1 cellular context compared by ENCODE assay signal in the genomic region with DNA sequence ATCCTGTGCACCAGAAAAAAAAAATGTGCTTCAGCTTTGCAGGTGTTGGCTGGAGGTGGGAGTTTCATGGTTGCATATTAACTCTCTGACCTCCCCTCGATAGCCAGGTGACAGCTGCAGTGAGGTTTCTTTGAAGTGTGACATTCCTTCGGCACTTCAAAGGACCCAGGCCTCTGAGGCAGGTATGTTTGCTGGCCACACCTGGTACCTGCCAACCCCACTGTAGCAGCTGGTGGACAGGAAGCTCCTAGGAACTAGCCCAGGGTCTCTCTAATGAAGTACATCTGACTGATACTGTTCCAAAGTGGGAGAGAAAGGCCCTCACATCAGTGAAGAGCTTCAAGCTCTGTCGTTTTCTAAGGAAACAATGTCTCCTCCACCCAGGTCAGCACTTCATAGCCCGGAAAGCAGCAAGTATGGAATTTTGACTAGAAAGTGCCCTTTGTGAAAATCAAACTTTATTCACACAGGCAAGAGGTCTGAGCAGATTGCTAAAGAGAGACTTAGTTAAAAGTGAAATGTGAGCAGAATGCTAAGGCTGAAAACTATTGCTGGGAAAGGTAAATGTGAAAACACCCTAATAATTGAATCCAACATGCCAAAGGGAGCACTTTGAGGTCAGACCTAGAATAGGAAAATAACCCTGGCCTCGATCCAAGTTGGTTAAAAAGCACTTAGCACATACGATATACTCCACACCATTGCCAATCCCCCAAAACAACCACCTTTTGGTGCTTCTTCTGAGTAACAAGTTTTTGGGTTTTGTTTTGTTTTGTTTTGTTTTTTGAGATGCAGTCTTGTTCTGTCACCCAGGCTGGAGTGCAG.
TF ChIP-seq lines count a peak whose summit lies in the region.

No MANE protein-coding gene starts in this region.

TF ChIP-seq in HepG2, 621 proteins besides CTCF, POLR2A, EP300 and RAD21 (continued from another document and continues in another):
- TF ChIP-seq, protein P1, sequence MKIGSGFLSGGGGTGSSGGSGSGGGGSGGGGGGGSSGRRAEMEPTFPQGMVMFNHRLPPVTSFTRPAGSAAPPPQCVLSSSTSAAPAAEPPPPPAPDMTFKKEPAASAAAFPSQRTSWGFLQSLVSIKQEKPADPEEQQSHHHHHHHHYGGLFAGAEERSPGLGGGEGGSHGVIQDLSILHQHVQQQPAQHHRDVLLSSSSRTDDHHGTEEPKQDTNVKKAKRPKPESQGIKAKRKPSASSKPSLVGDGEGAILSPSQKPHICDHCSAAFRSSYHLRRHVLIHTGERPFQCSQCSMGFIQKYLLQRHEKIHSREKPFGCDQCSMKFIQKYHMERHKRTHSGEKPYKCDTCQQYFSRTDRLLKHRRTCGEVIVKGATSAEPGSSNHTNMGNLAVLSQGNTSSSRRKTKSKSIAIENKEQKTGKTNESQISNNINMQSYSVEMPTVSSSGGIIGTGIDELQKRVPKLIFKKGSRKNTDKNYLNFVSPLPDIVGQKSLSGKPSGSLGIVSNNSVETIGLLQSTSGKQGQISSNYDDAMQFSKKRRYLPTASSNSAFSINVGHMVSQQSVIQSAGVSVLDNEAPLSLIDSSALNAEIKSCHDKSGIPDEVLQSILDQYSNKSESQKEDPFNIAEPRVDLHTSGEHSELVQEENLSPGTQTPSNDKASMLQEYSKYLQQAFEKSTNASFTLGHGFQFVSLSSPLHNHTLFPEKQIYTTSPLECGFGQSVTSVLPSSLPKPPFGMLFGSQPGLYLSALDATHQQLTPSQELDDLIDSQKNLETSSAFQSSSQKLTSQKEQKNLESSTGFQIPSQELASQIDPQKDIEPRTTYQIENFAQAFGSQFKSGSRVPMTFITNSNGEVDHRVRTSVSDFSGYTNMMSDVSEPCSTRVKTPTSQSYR (CRISPR knock-in tag; IDR thresholded peaks at IDR 0.05; ENCODE audit: borderline replicate concordance): no peak; the same call in 1 of the 2 replicates
- no peak for TF ChIP-seq ZNF10 (CRISPR knock-in tag; IDR thresholded peaks at IDR 0.05; ENCODE audit: borderline replicate concordance, low read depth)
- TF ChIP-seq SPEN (CRISPR knock-in tag; IDR thresholded peaks at IDR 0.05; ENCODE audit: low read depth): no peak
- no peak for TF ChIP-seq SRSF9 (IDR thresholded peaks at IDR 0.05; ENCODE audit: borderline replicate concordance, insufficient read depth, low read depth, low read length, poor library complexity, severe bottlenecking)
- TF ChIP-seq ZNF660 (CRISPR knock-in tag; IDR thresholded peaks at IDR 0.05; ENCODE audit: borderline replicate concordance, low read depth): no peak
- TF ChIP-seq, protein P2, sequence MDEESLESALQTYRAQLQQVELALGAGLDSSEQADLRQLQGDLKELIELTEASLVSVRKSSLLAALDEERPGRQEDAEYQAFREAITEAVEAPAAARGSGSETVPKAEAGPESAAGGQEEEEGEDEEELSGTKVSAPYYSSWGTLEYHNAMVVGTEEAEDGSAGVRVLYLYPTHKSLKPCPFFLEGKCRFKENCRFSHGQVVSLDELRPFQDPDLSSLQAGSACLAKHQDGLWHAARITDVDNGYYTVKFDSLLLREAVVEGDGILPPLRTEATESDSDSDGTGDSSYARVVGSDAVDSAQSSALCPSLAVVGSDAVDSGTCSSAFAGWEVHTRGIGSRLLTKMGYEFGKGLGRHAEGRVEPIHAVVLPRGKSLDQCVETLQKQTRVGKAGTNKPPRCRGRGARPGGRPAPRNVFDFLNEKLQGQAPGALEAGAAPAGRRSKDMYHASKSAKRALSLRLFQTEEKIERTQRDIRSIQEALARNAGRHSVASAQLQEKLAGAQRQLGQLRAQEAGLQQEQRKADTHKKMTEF (CRISPR knock-in tag; IDR thresholded peaks at IDR 0.05): peak; percentile 64
- no peak for TF ChIP-seq ZNF432 (CRISPR knock-in tag; IDR thresholded peaks at IDR 0.05; ENCODE audit: borderline replicate concordance)
- no peak for TF ChIP-seq ZNF431 (CRISPR knock-in tag; IDR thresholded peaks at IDR 0.05; ENCODE audit: borderline replicate concordance, low read depth)
- no peak for TF ChIP-seq MBD4 (IDR thresholded peaks at IDR 0.05; ENCODE audit: borderline replicate concordance, low read length)
- TF ChIP-seq, protein P3, sequence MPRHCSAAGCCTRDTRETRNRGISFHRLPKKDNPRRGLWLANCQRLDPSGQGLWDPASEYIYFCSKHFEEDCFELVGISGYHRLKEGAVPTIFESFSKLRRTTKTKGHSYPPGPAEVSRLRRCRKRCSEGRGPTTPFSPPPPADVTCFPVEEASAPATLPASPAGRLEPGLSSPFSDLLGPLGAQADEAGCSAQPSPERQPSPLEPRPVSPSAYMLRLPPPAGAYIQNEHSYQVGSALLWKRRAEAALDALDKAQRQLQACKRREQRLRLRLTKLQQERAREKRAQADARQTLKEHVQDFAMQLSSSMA (CRISPR knock-in tag; IDR thresholded peaks at IDR 0.05): no peak
- 0 out of 2 replicates have a peak, but pooled peaks have one; percentile 38 for TF ChIP-seq ZNF317 (CRISPR knock-in tag; IDR thresholded peaks at IDR 0.05)
- no peak for TF ChIP-seq ZNF253 (CRISPR knock-in tag; IDR thresholded peaks at IDR 0.05; ENCODE audit: borderline replicate concordance)
- TF ChIP-seq, protein P4, sequence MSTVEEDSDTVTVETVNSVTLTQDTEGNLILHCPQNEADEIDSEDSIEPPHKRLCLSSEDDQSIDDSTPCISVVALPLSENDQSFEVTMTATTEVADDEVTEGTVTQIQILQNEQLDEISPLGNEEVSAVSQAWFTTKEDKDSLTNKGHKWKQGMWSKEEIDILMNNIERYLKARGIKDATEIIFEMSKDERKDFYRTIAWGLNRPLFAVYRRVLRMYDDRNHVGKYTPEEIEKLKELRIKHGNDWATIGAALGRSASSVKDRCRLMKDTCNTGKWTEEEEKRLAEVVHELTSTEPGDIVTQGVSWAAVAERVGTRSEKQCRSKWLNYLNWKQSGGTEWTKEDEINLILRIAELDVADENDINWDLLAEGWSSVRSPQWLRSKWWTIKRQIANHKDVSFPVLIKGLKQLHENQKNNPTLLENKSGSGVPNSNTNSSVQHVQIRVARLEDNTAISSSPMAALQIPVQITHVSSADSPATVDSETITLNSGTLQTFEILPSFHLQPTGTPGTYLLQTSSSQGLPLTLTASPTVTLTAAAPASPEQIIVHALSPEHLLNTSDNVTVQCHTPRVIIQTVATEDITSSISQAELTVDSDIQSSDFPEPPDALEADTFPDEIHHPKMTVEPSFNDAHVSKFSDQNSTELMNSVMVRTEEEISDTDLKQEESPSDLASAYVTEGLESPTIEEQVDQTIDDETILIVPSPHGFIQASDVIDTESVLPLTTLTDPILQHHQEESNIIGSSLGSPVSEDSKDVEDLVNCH (CRISPR knock-in tag; IDR thresholded peaks at IDR 0.05): no peak
- TF ChIP-seq ZNF34 (CRISPR knock-in tag; IDR thresholded peaks at IDR 0.05; ENCODE audit: borderline replicate concordance): no peak
- TF ChIP-seq ZNF749 (CRISPR knock-in tag; IDR thresholded peaks at IDR 0.05; ENCODE audit: borderline replicate concordance): no peak
- peak; percentile 91; the same call in 1 of the 2 replicates for TF ChIP-seq MEIS1 (CRISPR knock-in tag; IDR thresholded peaks at IDR 0.05; ENCODE audit: borderline replicate concordance)
- TF ChIP-seq ZSCAN20 (CRISPR knock-in tag; IDR thresholded peaks at IDR 0.05; ENCODE audit: borderline replicate concordance): no peak
- no peak for TF ChIP-seq KDM5A (IDR thresholded peaks at IDR 0.05; ENCODE audit: borderline replicate concordance, low read length)
- TF ChIP-seq MEIS2 (CRISPR knock-in tag; IDR thresholded peaks at IDR 0.05): peak; percentile 93
- TF ChIP-seq, protein P5, sequence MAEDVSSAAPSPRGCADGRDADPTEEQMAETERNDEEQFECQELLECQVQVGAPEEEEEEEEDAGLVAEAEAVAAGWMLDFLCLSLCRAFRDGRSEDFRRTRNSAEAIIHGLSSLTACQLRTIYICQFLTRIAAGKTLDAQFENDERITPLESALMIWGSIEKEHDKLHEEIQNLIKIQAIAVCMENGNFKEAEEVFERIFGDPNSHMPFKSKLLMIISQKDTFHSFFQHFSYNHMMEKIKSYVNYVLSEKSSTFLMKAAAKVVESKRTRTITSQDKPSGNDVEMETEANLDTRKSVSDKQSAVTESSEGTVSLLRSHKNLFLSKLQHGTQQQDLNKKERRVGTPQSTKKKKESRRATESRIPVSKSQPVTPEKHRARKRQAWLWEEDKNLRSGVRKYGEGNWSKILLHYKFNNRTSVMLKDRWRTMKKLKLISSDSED (CRISPR knock-in tag; IDR thresholded peaks at IDR 0.05): no peak
- no peak for TF ChIP-seq ZNF556 (CRISPR knock-in tag; IDR thresholded peaks at IDR 0.05; ENCODE audit: borderline replicate concordance)
- TF ChIP-seq, protein P6, sequence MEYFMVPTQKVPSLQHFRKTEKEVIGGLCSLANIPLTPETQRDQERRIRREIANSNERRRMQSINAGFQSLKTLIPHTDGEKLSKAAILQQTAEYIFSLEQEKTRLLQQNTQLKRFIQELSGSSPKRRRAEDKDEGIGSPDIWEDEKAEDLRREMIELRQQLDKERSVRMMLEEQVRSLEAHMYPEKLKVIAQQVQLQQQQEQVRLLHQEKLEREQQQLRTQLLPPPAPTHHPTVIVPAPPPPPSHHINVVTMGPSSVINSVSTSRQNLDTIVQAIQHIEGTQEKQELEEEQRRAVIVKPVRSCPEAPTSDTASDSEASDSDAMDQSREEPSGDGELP (IDR thresholded peaks at IDR 0.05; ENCODE audit: borderline replicate concordance, low read depth): peak; percentile 94
- peak; percentile 67; the same call in 1 of the 2 replicates for TF ChIP-seq SAP130 (CRISPR knock-in tag; IDR thresholded peaks at IDR 0.05; ENCODE audit: low read depth)
- no peak for TF ChIP-seq WIZ (CRISPR knock-in tag; IDR thresholded peaks at IDR 0.05)
- TF ChIP-seq MATR3 (CRISPR knock-in tag; IDR thresholded peaks at IDR 0.05): no peak
- TF ChIP-seq HNF4G (IDR thresholded peaks at IDR 0.05; ENCODE audit: borderline replicate concordance, low read depth, low read length): peak; percentile 22; the same call in 1 of the 2 replicates
- TF ChIP-seq HNF4G (CRISPR knock-in tag; IDR thresholded peaks at IDR 0.05; ENCODE audit: borderline replicate concordance, low read depth): no peak
- peak; percentile 43; the same call in 1 of the 2 replicates for TF ChIP-seq CEBPG (CRISPR knock-in tag; IDR thresholded peaks at IDR 0.05)
- TF ChIP-seq THAP11 (CRISPR knock-in tag; IDR thresholded peaks at IDR 0.05): no peak
- TF ChIP-seq IKZF1 (IDR thresholded peaks at IDR 0.05): no peak
- TF ChIP-seq YEATS4 (CRISPR knock-in tag; IDR thresholded peaks at IDR 0.05; ENCODE audit: borderline replicate concordance): no peak
- TF ChIP-seq ZZZ3 (CRISPR knock-in tag; IDR thresholded peaks at IDR 0.05; ENCODE audit: borderline replicate concordance): no peak
- TF ChIP-seq CCAR2 (optimal IDR thresholded peaks at IDR 0.05; ENCODE audit: low read depth, low read length): no peak
- TF ChIP-seq, protein P7, sequence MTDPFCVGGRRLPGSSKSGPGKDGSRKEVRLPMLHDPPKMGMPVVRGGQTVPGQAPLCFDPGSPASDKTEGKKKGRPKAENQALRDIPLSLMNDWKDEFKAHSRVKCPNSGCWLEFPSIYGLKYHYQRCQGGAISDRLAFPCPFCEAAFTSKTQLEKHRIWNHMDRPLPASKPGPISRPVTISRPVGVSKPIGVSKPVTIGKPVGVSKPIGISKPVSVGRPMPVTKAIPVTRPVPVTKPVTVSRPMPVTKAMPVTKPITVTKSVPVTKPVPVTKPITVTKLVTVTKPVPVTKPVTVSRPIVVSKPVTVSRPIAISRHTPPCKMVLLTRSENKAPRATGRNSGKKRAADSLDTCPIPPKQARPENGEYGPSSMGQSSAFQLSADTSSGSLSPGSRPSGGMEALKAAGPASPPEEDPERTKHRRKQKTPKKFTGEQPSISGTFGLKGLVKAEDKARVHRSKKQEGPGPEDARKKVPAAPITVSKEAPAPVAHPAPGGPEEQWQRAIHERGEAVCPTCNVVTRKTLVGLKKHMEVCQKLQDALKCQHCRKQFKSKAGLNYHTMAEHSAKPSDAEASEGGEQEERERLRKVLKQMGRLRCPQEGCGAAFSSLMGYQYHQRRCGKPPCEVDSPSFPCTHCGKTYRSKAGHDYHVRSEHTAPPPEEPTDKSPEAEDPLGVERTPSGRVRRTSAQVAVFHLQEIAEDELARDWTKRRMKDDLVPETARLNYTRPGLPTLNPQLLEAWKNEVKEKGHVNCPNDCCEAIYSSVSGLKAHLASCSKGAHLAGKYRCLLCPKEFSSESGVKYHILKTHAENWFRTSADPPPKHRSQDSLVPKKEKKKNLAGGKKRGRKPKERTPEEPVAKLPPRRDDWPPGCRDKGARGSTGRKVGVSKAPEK (CRISPR knock-in tag; IDR thresholded peaks at IDR 0.05; ENCODE audit: borderline replicate concordance): no peak
- TF ChIP-seq, protein P8, sequence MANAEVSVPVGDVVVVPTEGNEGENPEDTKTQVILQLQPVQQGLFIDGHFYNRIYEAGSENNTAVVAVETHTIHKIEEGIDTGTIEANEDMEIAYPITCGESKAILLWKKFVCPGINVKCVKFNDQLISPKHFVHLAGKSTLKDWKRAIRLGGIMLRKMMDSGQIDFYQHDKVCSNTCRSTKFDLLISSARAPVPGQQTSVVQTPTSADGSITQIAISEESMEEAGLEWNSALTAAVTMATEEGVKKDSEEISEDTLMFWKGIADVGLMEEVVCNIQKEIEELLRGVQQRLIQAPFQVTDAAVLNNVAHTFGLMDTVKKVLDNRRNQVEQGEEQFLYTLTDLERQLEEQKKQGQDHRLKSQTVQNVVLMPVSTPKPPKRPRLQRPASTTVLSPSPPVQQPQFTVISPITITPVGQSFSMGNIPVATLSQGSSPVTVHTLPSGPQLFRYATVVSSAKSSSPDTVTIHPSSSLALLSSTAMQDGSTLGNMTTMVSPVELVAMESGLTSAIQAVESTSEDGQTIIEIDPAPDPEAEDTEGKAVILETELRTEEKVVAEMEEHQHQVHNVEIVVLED (CRISPR knock-in tag; IDR thresholded peaks at IDR 0.05; ENCODE audit: borderline replicate concordance): 0 out of 2 replicates have a peak, but pooled peaks have one; percentile 15
- peak; percentile 63; the same call in 1 of the 2 replicates for TF ChIP-seq ZMYM4 (CRISPR knock-in tag; IDR thresholded peaks at IDR 0.05)
- no peak for TF ChIP-seq NR3C1 (CRISPR knock-in tag; IDR thresholded peaks at IDR 0.05)
- TF ChIP-seq JUNB (CRISPR knock-in tag; IDR thresholded peaks at IDR 0.05; ENCODE audit: borderline replicate concordance): no peak; the same call in 1 of the 2 replicates
- TF ChIP-seq, protein P9, sequence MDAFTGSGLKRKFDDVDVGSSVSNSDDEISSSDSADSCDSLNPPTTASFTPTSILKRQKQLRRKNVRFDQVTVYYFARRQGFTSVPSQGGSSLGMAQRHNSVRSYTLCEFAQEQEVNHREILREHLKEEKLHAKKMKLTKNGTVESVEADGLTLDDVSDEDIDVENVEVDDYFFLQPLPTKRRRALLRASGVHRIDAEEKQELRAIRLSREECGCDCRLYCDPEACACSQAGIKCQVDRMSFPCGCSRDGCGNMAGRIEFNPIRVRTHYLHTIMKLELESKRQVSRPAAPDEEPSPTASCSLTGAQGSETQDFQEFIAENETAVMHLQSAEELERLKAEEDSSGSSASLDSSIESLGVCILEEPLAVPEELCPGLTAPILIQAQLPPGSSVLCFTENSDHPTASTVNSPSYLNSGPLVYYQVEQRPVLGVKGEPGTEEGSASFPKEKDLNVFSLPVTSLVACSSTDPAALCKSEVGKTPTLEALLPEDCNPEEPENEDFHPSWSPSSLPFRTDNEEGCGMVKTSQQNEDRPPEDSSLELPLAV (CRISPR knock-in tag; conservative IDR thresholded peaks at IDR 0.05; ENCODE audit: low read depth): no peak
- TF ChIP-seq GLI4 (CRISPR knock-in tag; IDR thresholded peaks at IDR 0.05; ENCODE audit: borderline replicate concordance): no peak
- TF ChIP-seq KLF15 (CRISPR knock-in tag; IDR thresholded peaks at IDR 0.05; ENCODE audit: borderline replicate concordance): no peak
- TF ChIP-seq SRSF4 (IDR thresholded peaks at IDR 0.05; ENCODE audit: low read depth, low read length, poor library complexity, severe bottlenecking): no peak
- no peak for TF ChIP-seq PHB2 (IDR thresholded peaks at IDR 0.05; ENCODE audit: partially characterized antibody)
